ENCODE assay signal across 18 cellular contexts in genomic region chr3:155423526-155423925, GRCh38.
DNase-seq lines count a peak whose midpoint lies in the region; TF ChIP-seq lines count a peak whose summit lies in the region.
"Had no signal": no experiment of that assay in that cellular context is flagged by ENCODE, and none has a peak within 500 bp of the region (broad histone marks: within the 10 kb centered on the region; RNA-seq: fewer than 3 reads in every experiment).

No MANE protein-coding gene starts in this region.

- H3K4me1 ChIP-seq in Loucy (ENCODE audit: insufficient read depth, low read length, poor library complexity, severe bottlenecking) (peaks cover 21% of the 10 kb centered on the region), endodermal cell (ENCODE audit: control insufficient read depth, insufficient read depth, low read length) (no peaks in the 10 kb centered on the region)
- H3K4me1 ChIP-seq: A549 had no signal

- no peak overlapping the region for H3K4me2 ChIP-seq in Loucy (ENCODE audit: low read depth, low read length, poor library complexity, severe bottlenecking)
- H3K4me2 ChIP-seq: A549, BLaER1 had no signal

- H3K36me3 ChIP-seq in Loucy (ENCODE audit: insufficient read depth, low read length), result no peaks in the 10 kb centered on the region
- H3K36me3 ChIP-seq in endodermal cell (ENCODE audit: control insufficient read depth, insufficient read depth, low read length), result no peaks in the 10 kb centered on the region
- H3K36me3 ChIP-seq: BLaER1 had no signal

- no peaks in the 10 kb centered on the region for H3K79me2 ChIP-seq in Loucy (ENCODE audit: insufficient read depth, low read length)

- peak overlapping the region; percentile 46; the same call in 1 of the 2 replicates for H2AFZ ChIP-seq in Loucy (ENCODE audit: low read length)

- H3K27me3 Mint-ChIP-seq in endodermal cell (ENCODE audit: insufficient read depth), result no peaks in the 10 kb centered on the region

- H3K9ac ChIP-seq in Loucy (ENCODE audit: low read depth, low read length, poor library complexity, severe bottlenecking) (no peak overlapping the region), endodermal cell (ENCODE audit: extremely low read depth, low read length, poor library complexity, severe bottlenecking) (no peak overlapping the region)
- H3K9ac ChIP-seq: BLaER1 had no signal

- peak overlapping the region; percentile 44 for H3K27ac ChIP-seq in endodermal cell (ENCODE audit: low read depth, low read length)
- H3K27ac ChIP-seq: A549, BLaER1 had no signal

- H3K27me3 ChIP-seq in Loucy (ENCODE audit: insufficient read depth, low read length, poor library complexity, severe bottlenecking) (no peaks in the 10 kb centered on the region), endodermal cell (ENCODE audit: control insufficient read depth, insufficient read depth, low read length, poor library complexity, severe bottlenecking) (no peaks in the 10 kb centered on the region)
- H3K27me3 ChIP-seq: BLaER1 had no signal

- no peak overlapping the region for H3K27ac Mint-ChIP-seq in endodermal cell
- H3K27ac Mint-ChIP-seq: CD8-positive, alpha-beta T cell; T-cell had no signal

- H3K36me3 Mint-ChIP-seq in endodermal cell (ENCODE audit: low read depth), result no peaks in the 10 kb centered on the region
- H3K36me3 Mint-ChIP-seq: CD8-positive, alpha-beta T cell; T-cell had no signal

- H3K9me3 Mint-ChIP-seq in endodermal cell, result peaks cover 29% of the 10 kb centered on the region
- H3K9me3 Mint-ChIP-seq: CD8-positive, alpha-beta T cell had no signal

- WGBS in endodermal cell (ENCODE audit: insufficient coverage in 1 of 2, insufficient read length in 1 of 2), 2 experiments, result 92 to 96% methylated on average over 4 of the region's 4 CpGs

- no peaks in the 10 kb centered on the region for H3K9me2 ChIP-seq in Loucy (replicated peaks; ENCODE audit: low read depth, low read length)

- no peak overlapping the region for H3K4me3 Mint-ChIP-seq in endodermal cell
- H3K4me3 Mint-ChIP-seq: CD8-positive, alpha-beta T cell; T-cell had no signal

- TF ChIP-seq CTCF in Loucy (conservative IDR thresholded peaks at IDR 0.05; ENCODE audit: low read length) (no peak), endodermal cell (conservative IDR thresholded peaks at IDR 0.05) (no peak)

- H3K4me3 ChIP-seq in Loucy (ENCODE audit: low read length, poor library complexity, severe bottlenecking) (no peak overlapping the region), endodermal cell (ENCODE audit: low read length) (no peak overlapping the region)
- H3K4me3 ChIP-seq: A549, BLaER1 had no signal

- DNase-seq in AML-193 (lab: John Stamatoyannopoulos, UW), result peak; percentile 76 to 84
- DNase-seq in NOMO-1 (lab: John Stamatoyannopoulos, UW; ENCODE audit: unreplicated experiment in 2 of 2), result peak; percentile 55 to 62
- no peak for DNase-seq in endodermal cell
- DNase-seq in stimulated activated CD4-positive, alpha-beta T cell treated with anti-CD3 and anti-CD28 coated beads, Interleukin-4, amount 100 ng/mL, for 24 hours, result no peak
- no peak for DNase-seq in kidney tubule cell (ENCODE audit: low spot score)
- DNase-seq in midbrain (lab: John Stamatoyannopoulos, UW), result no peak
- DNase-seq: Calu3; CD8-positive, alpha-beta T cell; DMS53; KBM-7; NCI-H1105 treated with DMSO at 0.1 percent for 48 hours; NCI-H2107; NCI-H510A treated with DMSO at 0.1 percent for 48 hours; Right ventricle myocardium superior; T-cell had no signal

- H3K4me1 Mint-ChIP-seq in endodermal cell, result peaks cover 26% of the 10 kb centered on the region

- H4K20me1 ChIP-seq in Loucy (ENCODE audit: insufficient read depth, low read length, poor library complexity, severe bottlenecking), result no peaks in the 10 kb centered on the region
- H4K20me1 ChIP-seq: BLaER1 had no signal

- H3K9me3 ChIP-seq in Loucy (ENCODE audit: insufficient read depth, low read depth, low read length), result peaks cover 20% of the 10 kb centered on the region
- H3K9me3 ChIP-seq in endodermal cell (ENCODE audit: control insufficient read depth, low read length), result peaks cover 40% of the 10 kb centered on the region

- no peaks in the 10 kb centered on the region for H3F3A ChIP-seq in Loucy (ENCODE audit: low read depth)

Comparison
In these comparisons a context has a peak if more than half of its experiments do, and no peak if none do; other contexts are left out.
1. DNase-seq: peak in AML-193 (2 of 2) and NOMO-1 (2 of 2); none in endodermal cell (single experiment), stimulated activated CD4-positive, alpha-beta T cell treated with anti-CD3 and anti-CD28 coated beads, Interleukin-4, amount 100 ng/mL, for 24 hours (single experiment), kidney tubule cell (single experiment) and midbrain (single experiment).